ENCODE assay signal across 9 cellular contexts in genomic region chr18:59846814-59847490, GRCh38. TPM values are rescaled to one million over a fixed set of nuclear protein-coding genes. Genes with fewer than 3 reads are reported as not detected.
DNase-seq lines count a peak whose midpoint lies in the region; ATAC-seq and TF ChIP-seq lines count a peak whose summit lies in the region.
"Had no signal": no experiment of that assay in that cellular context is flagged by ENCODE, and none has a peak within 500 bp of the region (broad histone marks: within the 10 kb centered on the region; RNA-seq: fewer than 3 reads in every experiment).

No MANE protein-coding gene starts in this region.

- no peak for TF ChIP-seq CTCF in AG10803 (conservative IDR thresholded peaks at IDR 0.05; ENCODE audit: low read length)

- CTCF ChIA-PET in activated CD4-positive, alpha-beta memory T cell treated with anti-CD3 and anti-CD28 coated beads for 36 hours (lab: Charles Lee) = interaction anchor here (0.7 to 1.5 kb wide), 3 partner anchors 10 to 141 kb away, joined by 3 to 7 read pairs (median 6); no protein-coding TSS in a partner anchor

- intact Hi-C loops in activated CD4-positive, alpha-beta memory T cell treated with anti-CD3 and anti-CD28 coated beads for 36 hours (cut with micrococcal nuclease) = loop anchor here (1.0 to 2.0 kb wide), 4 partner anchors 38 to 106 kb away; partner anchors contain the start of gene PMAIP1

- H3K4me3 Mint-ChIP-seq in activated CD4-positive, alpha-beta memory T cell treated with anti-CD3 and anti-CD28 coated beads for 36 hours = no peak overlapping the region
- H3K4me3 Mint-ChIP-seq: brain had no signal

- peak; percentile 97 for ATAC-seq in HG03095 (IDR thresholded peaks at IDR 0.05; ENCODE audit: unreplicated experiment)

- no peaks in the 10 kb centered on the region for H3K36me3 Mint-ChIP-seq in activated CD4-positive, alpha-beta memory T cell treated with anti-CD3 and anti-CD28 coated beads for 36 hours
- H3K36me3 Mint-ChIP-seq: brain had no signal

- peak overlapping the region; percentile 74 for H3K27ac Mint-ChIP-seq in activated CD4-positive, alpha-beta memory T cell treated with anti-CD3 and anti-CD28 coated beads for 36 hours
- H3K27ac Mint-ChIP-seq: brain had no signal

- H3K4me1 Mint-ChIP-seq in activated CD4-positive, alpha-beta memory T cell treated with anti-CD3 and anti-CD28 coated beads for 36 hours (ENCODE audit: low read depth) = peaks cover 16% of the 10 kb centered on the region
- H3K4me1 Mint-ChIP-seq: brain had no signal

- H3K27me3 Mint-ChIP-seq in activated CD4-positive, alpha-beta memory T cell treated with anti-CD3 and anti-CD28 coated beads for 36 hours = peaks cover 1% of the 10 kb centered on the region

- no peaks in the 10 kb centered on the region for H3K9me3 Mint-ChIP-seq in activated CD4-positive, alpha-beta memory T cell treated with anti-CD3 and anti-CD28 coated beads for 36 hours
- H3K9me3 Mint-ChIP-seq: brain had no signal

- DNase-seq in AG10803 (ENCODE audit: low read depth) (peak; percentile 26), GM19240 (ENCODE audit: insufficient read length, low spot score) (peak; percentile 43), mucosa of gallbladder (ENCODE audit: low spot score) (peak; percentile 57), NCI-H1417 (lab: John Stamatoyannopoulos, UW) (no peak), NCI-H1048 (lab: John Stamatoyannopoulos, UW) (no peak), nucleus accumbens (lab: John Stamatoyannopoulos, UW) (no peak)
- peak; percentile 80 for DNase-seq in activated CD4-positive, alpha-beta memory T cell treated with anti-CD3 and anti-CD28 coated beads for 36 hours

- H3K4me3 ChIP-seq in AG10803 (ENCODE audit: low read length) = no peak overlapping the region

- POLR2A ChIA-PET in activated CD4-positive, alpha-beta memory T cell treated with anti-CD3 and anti-CD28 coated beads for 36 hours (lab: Charles Lee) = interaction anchor here (1.4 kb wide), 1 partner anchor 53 kb away, joined by 11 read pairs; the partner anchor contains the start of gene PMAIP1

RNA-seq across cellular contexts. Expression of gene PMAIP1, which starts 52.8 kb away (rescaled TPM):
- total RNA-seq in activated CD4-positive, alpha-beta memory T cell treated with anti-CD3 and anti-CD28 coated beads for 36 hours = 100 to 1,000 TPM in 1 of 2 experiments, 10 to 100 TPM in 1; 97.6 to 104 TPM
- total RNA-seq in mucosa of gallbladder = 1.4 TPM

Comparison
In these comparisons a context has a peak if more than half of its experiments do, and no peak if none do; other contexts are left out.
1. DNase-seq: peak in AG10803 (single experiment), GM19240 (single experiment), activated CD4-positive, alpha-beta memory T cell treated with anti-CD3 and anti-CD28 coated beads for 36 hours (single experiment) and mucosa of gallbladder (single experiment); none in NCI-H1417 (0 of 3), NCI-H1048 (single experiment) and nucleus accumbens (0 of 56).
2. RNA of gene PMAIP1, which starts 52.8 kb away (total RNA-seq): 97.6 to 104 TPM in activated CD4-positive, alpha-beta memory T cell treated with anti-CD3 and anti-CD28 coated beads for 36 hours; 1.4 TPM in mucosa of gallbladder (single experiment); every median in the first group is over 10 times any median in the second.